8 cellular contexts compared by ENCODE assay signal in the genomic region with DNA sequence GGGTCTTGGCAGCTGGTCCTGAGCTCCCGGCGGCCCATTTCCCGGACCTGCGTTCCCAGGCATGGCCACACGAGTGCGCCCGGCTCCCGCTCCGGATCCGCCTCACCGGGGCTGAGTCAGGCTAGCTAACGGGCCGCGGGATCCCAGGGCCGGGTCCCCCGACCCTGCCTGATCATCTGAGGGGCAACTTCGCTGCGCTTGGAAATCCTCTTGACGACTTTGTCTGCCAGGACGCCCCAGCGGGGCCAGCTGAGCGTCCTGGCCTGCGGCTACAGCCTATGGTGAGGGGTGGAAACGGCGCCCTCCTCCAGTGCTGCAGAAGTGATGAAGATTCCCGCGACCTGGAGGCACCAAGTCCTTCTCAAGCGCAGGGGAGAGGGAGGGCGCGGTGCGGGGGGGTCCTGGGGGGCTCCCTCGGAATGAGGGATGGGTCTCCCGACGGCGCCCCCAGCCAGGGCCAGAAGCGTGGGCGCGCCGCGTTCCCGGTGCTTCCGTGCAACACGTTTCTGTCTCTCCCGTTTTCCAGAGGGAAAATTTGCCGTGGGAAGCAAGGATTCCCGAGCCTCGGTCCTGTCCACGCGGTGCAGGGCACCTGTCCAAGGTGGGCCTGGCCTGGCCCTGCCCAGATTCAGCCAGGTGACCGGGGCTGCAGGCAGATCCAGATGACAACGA.
DNase-seq lines count a peak whose midpoint lies in the region; ATAC-seq and TF ChIP-seq lines count a peak whose summit lies in the region.

No MANE protein-coding gene starts in this region.

- no peak for TF ChIP-seq EP300 in neural cell (conservative IDR thresholded peaks at IDR 0.05; ENCODE audit: poor library complexity, severe bottlenecking)

- peak overlapping the region; percentile 71 to 76 for H3K4me3 Mint-ChIP-seq in activated T-cell treated with anti-CD3 and anti-CD28 coated beads, Interleukin-2, amount 50 U/mL, for 72 hours
- peak overlapping the region; percentile 59 to 75 for H3K4me3 Mint-ChIP-seq in stimulated activated naive CD8-positive, alpha-beta T cell treated with anti-CD3 and anti-CD28 coated beads, Interleukin-15, amount 100 ng/mL, for 72 hours

- H3K4me2 ChIP-seq in neural cell (ENCODE audit: low read length) = no peak overlapping the region

- peak; percentile 67 for TF ChIP-seq RAD21 in neural cell (conservative IDR thresholded peaks at IDR 0.05)

- peak; percentile 61 for ATAC-seq in HG02943 (IDR thresholded peaks at IDR 0.05; ENCODE audit: low read depth, unreplicated experiment)
- ATAC-seq in activated T-cell treated with anti-CD3 and anti-CD28 coated beads, Interleukin-2, amount 50 U/mL, for 72 hours (replicated peaks in 1 of 2) = peak; percentile 82 to 84
- peak; percentile 80 for ATAC-seq in stimulated activated naive CD8-positive, alpha-beta T cell treated with anti-CD3 and anti-CD28 coated beads, Interleukin-15, amount 100 ng/mL, for 72 hours

- H3K27ac Mint-ChIP-seq in activated T-cell treated with anti-CD3 and anti-CD28 coated beads, Interleukin-2, amount 50 U/mL, for 72 hours = no peak overlapping the region
- H3K27ac Mint-ChIP-seq in stimulated activated naive CD8-positive, alpha-beta T cell treated with anti-CD3 and anti-CD28 coated beads, Interleukin-15, amount 100 ng/mL, for 72 hours = no peak overlapping the region

- H3K27me3 Mint-ChIP-seq in activated T-cell treated with anti-CD3 and anti-CD28 coated beads, Interleukin-2, amount 50 U/mL, for 72 hours (ENCODE audit: low read depth) = peaks cover 34% of the 10 kb centered on the region
- H3K27me3 Mint-ChIP-seq in stimulated activated naive CD8-positive, alpha-beta T cell treated with anti-CD3 and anti-CD28 coated beads, Interleukin-15, amount 100 ng/mL, for 72 hours = peaks cover 48% of the 10 kb centered on the region

- H3K4me3 ChIP-seq in neural cell (ENCODE audit: low read length) = no peak overlapping the region

- H3K27ac ChIP-seq in neural cell (ENCODE audit: low read length) = no peak overlapping the region

- H3K9me2 ChIP-seq in neural cell (ENCODE audit: insufficient read depth, low read length) = no peaks in the 10 kb centered on the region

- H2AFZ ChIP-seq in neural cell (ENCODE audit: low read depth, low read length) = no peak overlapping the region

- no peaks in the 10 kb centered on the region for H4K20me1 ChIP-seq in neural cell (ENCODE audit: insufficient read depth)

- H3K9me3 Mint-ChIP-seq in activated T-cell treated with anti-CD3 and anti-CD28 coated beads, Interleukin-2, amount 50 U/mL, for 72 hours = no peaks in the 10 kb centered on the region
- no peaks in the 10 kb centered on the region for H3K9me3 Mint-ChIP-seq in stimulated activated naive CD8-positive, alpha-beta T cell treated with anti-CD3 and anti-CD28 coated beads, Interleukin-15, amount 100 ng/mL, for 72 hours

- no peaks in the 10 kb centered on the region for H3K9me3 ChIP-seq in neural cell (ENCODE audit: low read length)

- DNase-seq in SKM-1 treated with dmso at 0.1 percent for 144 hours (lab: John Stamatoyannopoulos, UW; ENCODE audit: unreplicated experiment) (peak; percentile 2), SKM-1 (lab: John Stamatoyannopoulos, UW; ENCODE audit: unreplicated experiment) (no peak), NCI-H510A (lab: John Stamatoyannopoulos, UW) (peak; percentile 40), fibroblast of peridontal ligament (ENCODE audit: extremely low read depth) (peak; percentile 43)
- peak; percentile 78 to 81 for DNase-seq in activated T-cell treated with anti-CD3 and anti-CD28 coated beads, Interleukin-2, amount 50 U/mL, for 72 hours
- DNase-seq in stimulated activated naive CD8-positive, alpha-beta T cell treated with anti-CD3 and anti-CD28 coated beads, Interleukin-15, amount 100 ng/mL, for 72 hours = peak; percentile 72 to 74

- no peaks in the 10 kb centered on the region for H3K36me3 Mint-ChIP-seq in activated T-cell treated with anti-CD3 and anti-CD28 coated beads, Interleukin-2, amount 50 U/mL, for 72 hours (ENCODE audit: insufficient read depth in 2 of 2)

- no peaks in the 10 kb centered on the region for H3F3A ChIP-seq in neural cell (ENCODE audit: insufficient read depth, low read length, poor library complexity, severe bottlenecking)

- peaks cover 6% of the 10 kb centered on the region for H3K27me3 ChIP-seq in neural cell (ENCODE audit: insufficient read depth, low read depth, low read length)

- H3K79me2 ChIP-seq in neural cell (replicated peaks; ENCODE audit: insufficient read depth, low read length) = no peaks in the 10 kb centered on the region

- no peak overlapping the region for H3K9ac ChIP-seq in neural cell (ENCODE audit: low read length)

- H3K36me3 ChIP-seq in neural cell (ENCODE audit: insufficient read depth, low read length) = no peaks in the 10 kb centered on the region

- TF ChIP-seq CTCF in neural cell (IDR thresholded peaks at IDR 0.05; ENCODE audit: poor library complexity, severe bottlenecking) = peak; percentile 64

- H3K4me1 Mint-ChIP-seq in activated T-cell treated with anti-CD3 and anti-CD28 coated beads, Interleukin-2, amount 50 U/mL, for 72 hours (ENCODE audit: low read depth) = peaks cover 23% of the 10 kb centered on the region
- peaks cover 25% of the 10 kb centered on the region for H3K4me1 Mint-ChIP-seq in stimulated activated naive CD8-positive, alpha-beta T cell treated with anti-CD3 and anti-CD28 coated beads, Interleukin-15, amount 100 ng/mL, for 72 hours

TF ChIP-seq in neural cell, 6 proteins besides CTCF, POLR2A, EP300 and RAD21:
- TF ChIP-seq EZH2 (IDR thresholded peaks at IDR 0.05; ENCODE audit: borderline replicate concordance, insufficient read depth, low read length, poor library complexity, severe bottlenecking) (no peak), SMC3 (conservative IDR thresholded peaks at IDR 0.05; ENCODE audit: poor library complexity) (peak; percentile 68), POLR2AphosphoS5 (IDR thresholded peaks at IDR 0.05) (no peak), MXI1 (conservative IDR thresholded peaks at IDR 0.05; ENCODE audit: poor library complexity, severe bottlenecking) (no peak), TAF1 (IDR thresholded peaks at IDR 0.05; ENCODE audit: low read depth) (no peak)
